ENCODE assay signal across 1 cellular context in the genomic region with DNA sequence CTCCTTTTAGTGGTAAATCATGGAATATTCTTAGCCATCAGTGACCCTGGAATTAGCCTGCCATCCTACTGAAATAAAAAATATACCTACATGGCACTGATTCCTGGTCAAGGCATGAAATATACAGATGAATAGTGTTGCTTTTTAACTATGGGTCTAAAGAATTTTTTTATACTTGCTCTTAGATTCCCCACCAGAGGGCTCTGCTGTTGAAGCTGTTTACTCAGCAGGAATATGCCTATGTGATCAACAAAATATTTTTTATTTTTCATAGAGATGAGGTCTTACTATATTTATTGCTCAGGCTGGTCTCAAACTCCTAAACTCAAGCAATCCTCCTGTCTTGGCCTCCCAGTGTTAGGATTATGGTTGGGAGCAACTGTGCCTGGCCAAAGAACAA.
TF ChIP-seq lines count a peak whose summit lies in the region.

No MANE protein-coding gene starts in this region.

TF ChIP-seq in GM12878, 131 proteins besides CTCF, POLR2A, EP300 and RAD21:
- TF ChIP-seq NR2C1 (IDR thresholded peaks at IDR 0.05) (no peak), MEF2A (IDR thresholded peaks at IDR 0.05; ENCODE audit: insufficient read depth, low read depth, low read length) (no peak), SIX5 (IDR thresholded peaks at IDR 0.05; ENCODE audit: low read depth, low read length, severe bottlenecking) (no peak), NRF1 (conservative IDR thresholded peaks at IDR 0.05; ENCODE audit: low read depth, low read length) (no peak), CREB1 (IDR thresholded peaks at IDR 0.05; ENCODE audit: low read depth) (no peak), MEF2B (IDR thresholded peaks at IDR 0.05; ENCODE audit: partially characterized antibody, poor library complexity, severe bottlenecking) (no peak), GABPA (IDR thresholded peaks at IDR 0.05; ENCODE audit: low read depth) (no peak), SRF (IDR thresholded peaks at IDR 0.05; ENCODE audit: low read depth in 2 of 2, low read length in 2 of 2) (no peak), ETV6 (conservative IDR thresholded peaks at IDR 0.05 in 1 of 2, IDR thresholded peaks at IDR 0.05 in 1 of 2; ENCODE audit: borderline replicate concordance in 1 of 2, low read depth in 1 of 2) (no peak), NR2F1 (conservative IDR thresholded peaks at IDR 0.05) (no peak), FOXK2 (IDR thresholded peaks at IDR 0.05) (no peak)
TF ChIP-seq in GM12878: peak in this region for 0.
